Comparison of ENCODE assay signal across 17 cellular contexts in the genomic region with DNA sequence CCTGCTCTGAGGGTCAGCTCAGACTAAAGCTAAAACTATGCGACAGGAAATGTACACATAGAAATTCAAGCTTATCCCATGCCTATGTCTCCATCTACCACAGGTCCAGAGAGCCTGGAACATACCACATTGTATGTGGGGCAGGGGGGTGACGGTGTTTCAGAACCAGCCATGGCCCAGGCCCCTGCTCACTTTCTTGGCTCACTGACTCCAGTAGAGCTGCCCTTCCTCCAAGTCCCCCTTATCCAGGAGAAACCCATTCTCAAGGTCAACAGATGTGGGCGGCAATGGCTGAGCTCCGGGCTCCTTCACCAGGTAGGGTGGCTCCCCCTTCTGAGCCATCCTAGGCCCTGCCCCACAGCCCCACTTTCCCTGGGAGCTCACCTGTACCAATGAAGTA. TPM values are rescaled to one million over a fixed set of nuclear protein-coding genes. Genes with fewer than 3 reads are reported as not detected.
A peak's percentile ranks its signal among the peaks of the same experiment; 100 is the strongest.
DNase-seq lines count a peak whose midpoint lies in the region; ATAC-seq and TF ChIP-seq lines count a peak whose summit lies in the region.
"Had no signal": no experiment of that assay in that cellular context is flagged by ENCODE, and none has a peak within 500 bp of the region (broad histone marks: within the 10 kb centered on the region; RNA-seq: fewer than 3 reads in every experiment).

No MANE protein-coding gene starts in this region.

- no peaks in the 10 kb centered on the region for H3K9me3 ChIP-seq in gastrocnemius medialis
- H3K9me3 ChIP-seq: A549, Caco-2 had no signal

- no peaks in the 10 kb centered on the region for H3K9me3 Mint-ChIP-seq in nephron
- H3K9me3 Mint-ChIP-seq: CD4-positive, alpha-beta T cell; GM23338; HFFc6 had no signal

- H3K4me3 Mint-ChIP-seq in nephron, result no peak overlapping the region
- H3K4me3 Mint-ChIP-seq: CD4-positive, alpha-beta T cell; GM23338; HFFc6 had no signal

- peaks cover 5% of the 10 kb centered on the region for H3K27me3 Mint-ChIP-seq in nephron (ENCODE audit: low read depth)

- intact Hi-C loops in Right ventricle myocardium superior (cut with DNase I) (no loop called here), cardiac septum (cut with DNase I) (no loop called here), gastrocnemius medialis (cut with DNase I; ENCODE audit: low total_unique reads) (no loop called here)

- H3K4me1 Mint-ChIP-seq in nephron, result peaks cover 82% of the 10 kb centered on the region

- H3K27me3 ChIP-seq in gastrocnemius medialis, result no peaks in the 10 kb centered on the region

- in situ Hi-C loops in gastrocnemius medialis (cut with MboI; ENCODE audit: low sequenced_read_pairs in 4 of 4), result no loop called here

- no peak for TF ChIP-seq POLR2A in gastrocnemius medialis (IDR thresholded peaks at IDR 0.05)

- H3K27ac ChIP-seq in gastrocnemius medialis, result peak overlapping the region; percentile 89 to 98 (median 96)
- H3K27ac ChIP-seq: 22Rv1, A549, C4-2B had no signal

- TF ChIP-seq CTCF in nephron (IDR thresholded peaks at IDR 0.05; ENCODE audit: unreplicated experiment in 3 of 3) (no peak), gastrocnemius medialis (IDR thresholded peaks at IDR 0.05 in 4 of 5, conservative IDR thresholded peaks at IDR 0.05 in 1 of 5) (no peak)

- no peaks in the 10 kb centered on the region for H3K36me3 Mint-ChIP-seq in nephron (ENCODE audit: low read depth)

- DNase-seq in Right ventricle myocardium superior (peak; percentile 29), cardiac septum (ENCODE audit: low spot score) (no peak), gastrocnemius medialis (no peak), nucleus accumbens (lab: John Stamatoyannopoulos, UW) (no peak), pons (ENCODE audit: low spot score) (no peak), cerebellum (ENCODE audit: low spot score) (no peak)
- DNase-seq: AML-193; Caco-2; CD4-positive, alpha-beta T cell; HCEC 1CT; HFFc6 had no signal

- peak overlapping the region; percentile 45 to 88 (median 64) for H3K27ac Mint-ChIP-seq in nephron
- H3K27ac Mint-ChIP-seq: CD4-positive, alpha-beta T cell; GM23338; HFFc6 had no signal

- peaks cover 44 to 59% of the 10 kb centered on the region in 2 donors for H3K4me1 ChIP-seq in gastrocnemius medialis
- H3K4me1 ChIP-seq: A549, Caco-2 had no signal

- H3K36me3 ChIP-seq in gastrocnemius medialis, result no peaks in the 10 kb centered on the region

- no peak overlapping the region for H3K4me3 ChIP-seq in gastrocnemius medialis
- H3K4me3 ChIP-seq: A549, GM23338 had no signal

- ATAC-seq in Right ventricle myocardium superior (ENCODE audit: poor library complexity), result no peak
- ATAC-seq in gastrocnemius medialis, result no peak
- ATAC-seq: A549, GM23338 had no signal

RNA-seq across cellular contexts. Expression of a gene that starts 21.0 kb away (rescaled TPM):
- total RNA-seq in Right ventricle myocardium superior (not detected), cardiac septum (0.19 TPM), gastrocnemius medialis (10 to 100 TPM; 74.3 to 93.5 (median 81.2) TPM), cerebellum (0.09 TPM)
- total RNA-seq: CD4-positive, alpha-beta T cell; HFFc6; HT-29 had no signal

RNA-seq across cellular contexts. Expression of a gene that starts 35.7 kb away (rescaled TPM):
- total RNA-seq in Right ventricle myocardium superior (not detected), cardiac septum (not detected), gastrocnemius medialis (not detected), cerebellum (not detected)
- total RNA-seq: GM23338, HFFc6, HT-29 had no signal

Comparison
In these comparisons a context has a peak if more than half of its experiments do, and no peak if none do; other contexts are left out.
1. RNA of a gene that starts 21.0 kb away (total RNA-seq): 74.3 to 93.5 TPM in gastrocnemius medialis; 0.19 TPM in cardiac septum (single experiment), 0.09 TPM in cerebellum (single experiment) and not detected in Right ventricle myocardium superior (single experiment); every median in the first group is over 10 times any median in the second.